Comparison of ENCODE assay signal across 1 cellular context in genomic region chr10:88028072-88028471, GRCh38.
TF ChIP-seq lines count a peak whose summit lies in the region.

No MANE protein-coding gene starts in this region.

TF ChIP-seq in HCT116, 20 proteins besides CTCF, POLR2A, EP300 and RAD21 (continued from another document):
- TF ChIP-seq REST (IDR thresholded peaks at IDR 0.05; ENCODE audit: low read depth) (no peak), MAX (IDR thresholded peaks at IDR 0.05) (no peak), ZNF274 (IDR thresholded peaks at IDR 0.05; ENCODE audit: low read depth, low read length) (no peak)
